Comparison of ENCODE assay signal across 8 cellular contexts in genomic region chr7:101953248-101953819, GRCh38.
DNase-seq lines count a peak whose midpoint lies in the region; ATAC-seq and TF ChIP-seq lines count a peak whose summit lies in the region.

No MANE protein-coding gene starts in this region.

- H3K4me3 ChIP-seq in heart left ventricle: no peak overlapping the region
- no peak overlapping the region for H3K4me3 ChIP-seq in upper lobe of right lung

- peak overlapping the region; percentile 31 to 96 (median 84) for H3K27ac ChIP-seq in heart left ventricle
- peak overlapping the region; percentile 8 for H3K27ac ChIP-seq in upper lobe of right lung

- no peak for TF ChIP-seq POLR2A in heart left ventricle (IDR thresholded peaks at IDR 0.05)

- H3K36me3 ChIP-seq in heart left ventricle (no peaks in the 10 kb centered on the region), upper lobe of right lung (no peaks in the 10 kb centered on the region)

- 53 to 65% (median 60%) methylated on average over 14 of the region's 14 CpGs for WGBS in heart left ventricle, 4 donors

- TF ChIP-seq CTCF in heart left ventricle (IDR thresholded peaks at IDR 0.05): no peak
- no peak for TF ChIP-seq CTCF in upper lobe of right lung (IDR thresholded peaks at IDR 0.05)

- peak in 3 of 4 donors; percentile 46 to 71 (median 65) for ATAC-seq in heart left ventricle
- peak; percentile 82 for ATAC-seq in upper lobe of right lung
- ATAC-seq in GM21825 (IDR thresholded peaks at IDR 0.05; ENCODE audit: unreplicated experiment): no peak

- peaks cover 0 to 67% (median 41%) of the 10 kb centered on the region in 12 donors for H3K4me1 ChIP-seq in heart left ventricle
- peaks cover 23% of the 10 kb centered on the region for H3K4me1 ChIP-seq in upper lobe of right lung

- intact Hi-C loops in heart left ventricle (cut with DNase I) (loop anchor here in 1 of 10 donors (10.0 kb wide), 1 partner anchor 71 kb away; no protein-coding TSS in a partner anchor), upper lobe of right lung (cut with DNase I) (no loop called here)

- DNase-seq in stimulated activated CD4-positive, alpha-beta T cell treated with anti-CD3 and anti-CD28 coated beads, Interleukin-1b, Interleukin-23, amount 100 ng/mL, for 48 hours: peak; percentile 10
- no peak for DNase-seq in stimulated activated CD4-positive, alpha-beta T cell treated with anti-CD3 and anti-CD28 coated beads, Interleukin-4, amount 100 ng/mL, for 4 hours
- DNase-seq in SIG-M5 (lab: John Stamatoyannopoulos, UW) (peak; percentile 46), heart left ventricle (peak in 2 of 5 donors; percentile 46 to 76), upper lobe of right lung (no peak), anterior cingulate cortex (lab: John Stamatoyannopoulos, UW) (no peak), NCI-H2107 treated with DMSO at 0.1 percent for 48 hours (lab: John Stamatoyannopoulos, UW; ENCODE audit: unreplicated experiment) (no peak)

- no peaks in the 10 kb centered on the region for H3K9me3 ChIP-seq in heart left ventricle
- no peaks in the 10 kb centered on the region for H3K9me3 ChIP-seq in upper lobe of right lung

- H3K27me3 ChIP-seq in heart left ventricle: no peaks in the 10 kb centered on the region
- H3K27me3 ChIP-seq in upper lobe of right lung: no peaks in the 10 kb centered on the region

Comparison
In these comparisons a context has a peak if more than half of its experiments do, and no peak if none do; other contexts are left out.
1. DNase-seq: peak in stimulated activated CD4-positive, alpha-beta T cell treated with anti-CD3 and anti-CD28 coated beads, Interleukin-1b, Interleukin-23, amount 100 ng/mL, for 48 hours (single experiment) and SIG-M5 (single experiment); none in stimulated activated CD4-positive, alpha-beta T cell treated with anti-CD3 and anti-CD28 coated beads, Interleukin-4, amount 100 ng/mL, for 4 hours (0 of 2), upper lobe of right lung (single experiment), anterior cingulate cortex (0 of 58) and NCI-H2107 treated with DMSO at 0.1 percent for 48 hours (single experiment).